ENCODE assay signal across 27 cellular contexts in the genomic region with DNA sequence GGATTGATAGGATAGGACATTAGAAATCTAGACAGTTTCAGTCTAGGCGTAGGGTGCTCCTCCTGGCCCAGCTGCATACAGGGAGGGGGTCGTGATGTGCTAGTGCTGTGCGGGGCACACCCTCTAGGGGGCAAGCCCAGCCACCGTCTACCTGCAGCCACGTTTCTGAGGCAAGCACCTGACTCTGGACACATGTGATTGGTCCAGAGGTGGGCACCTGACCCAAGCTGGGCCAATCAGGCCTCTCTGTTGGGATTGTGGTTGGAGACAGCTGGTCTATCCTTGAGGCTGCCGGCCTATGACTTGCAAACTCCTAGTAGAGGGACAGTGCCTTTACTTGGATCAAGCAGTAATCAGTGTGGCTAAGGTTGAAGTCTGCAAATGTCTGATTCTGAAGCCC.
DNase-seq lines count a peak whose midpoint lies in the region; ATAC-seq and TF ChIP-seq lines count a peak whose summit lies in the region.
"Had no signal": no experiment of that assay in that cellular context is flagged by ENCODE, and none has a peak within 500 bp of the region (broad histone marks: within the 10 kb centered on the region; RNA-seq: fewer than 3 reads in every experiment).

No MANE protein-coding gene starts in this region.

- H3K27me3 ChIP-seq in RWPE2 (ENCODE audit: insufficient read depth, poor library complexity, severe bottlenecking) = peaks cover 24% of the 10 kb centered on the region
- H3K27me3 ChIP-seq: ascending aorta, colonic mucosa, right atrium auricular region had no signal

- H3K4me1 ChIP-seq in RWPE2 (ENCODE audit: insufficient read depth, poor library complexity, severe bottlenecking) = no peaks in the 10 kb centered on the region
- H3K4me1 ChIP-seq: ascending aorta, colonic mucosa, pancreas, right atrium auricular region had no signal

- H3K4me1 Mint-ChIP-seq in stimulated activated naive B cell treated with anti-CD40 and anti-IgM and Interleukin-4, amounts not matched to agents 10 μg/mL and 1 μg/mL and 100 μg/mL, for 72 hours = no peaks in the 10 kb centered on the region
- H3K4me1 Mint-ChIP-seq: activated naive CD8-positive, alpha-beta T cell treated with anti-CD3 and anti-CD28 coated beads, Interleukin-2, amount 10 ng/mL, durations not matched to agents 7 days and 5 days; T-helper 17 cell had no signal

- DNase-seq in ELF-1 (ENCODE audit: low read depth, low spot score) (peak; percentile 74), HT-29 (ENCODE audit: low spot score) (peak; percentile 7), RWPE2 (ENCODE audit: low spot score) (no peak), iPS-NIHi7 (ENCODE audit: extremely low spot score) (peak; percentile 69), SK-N-DZ (ENCODE audit: low spot score) (no peak), EL (no peak)
- no peak for DNase-seq in stimulated activated naive B cell treated with anti-CD40 and anti-IgM and Interleukin-4, amounts not matched to agents 10 μg/mL and 1 μg/mL and 100 μg/mL, for 72 hours
- DNase-seq: activated CD8-positive, alpha-beta T cell treated with anti-CD3 and anti-CD28 coated beads, Interleukin-2, amount 10 ng/mL, durations not matched to agents 7 days and 5 days; activated gamma-delta T cell; activated naive CD8-positive, alpha-beta T cell treated with anti-CD3 and anti-CD28 coated beads, Interleukin-2, amount 10 ng/mL, durations not matched to agents 7 days and 5 days; colonic mucosa; effector CD8-positive, alpha-beta T cell; head of caudate nucleus; mammary epithelial cell; NCI-H1694; NCI-H446 treated with DMSO at 0.1 percent for 48 hours; NK-92 treated with Interleukin-12 subunit alpha and Interleukin-12 subunit beta, amount 100 ng/mL, for 24 hours; pancreas; stimulated activated CD4-positive, alpha-beta T cell treated with anti-CD3 and anti-CD28 coated beads, Interleukin-2, amount 100 ng/mL, for 24 hours; T-helper 17 cell had no signal

- no peaks in the 10 kb centered on the region for H3K9me3 ChIP-seq in RWPE2 (ENCODE audit: severe bottlenecking)
- H3K9me3 ChIP-seq: ascending aorta, colonic mucosa, pancreas, right atrium auricular region had no signal

- no peak overlapping the region for H3K4me3 Mint-ChIP-seq in stimulated activated naive B cell treated with anti-CD40 and anti-IgM and Interleukin-4, amounts not matched to agents 10 μg/mL and 1 μg/mL and 100 μg/mL, for 72 hours
- H3K4me3 Mint-ChIP-seq: activated CD8-positive, alpha-beta T cell treated with anti-CD3 and anti-CD28 coated beads, Interleukin-2, amount 10 ng/mL, durations not matched to agents 7 days and 5 days; activated naive CD8-positive, alpha-beta T cell treated with anti-CD3 and anti-CD28 coated beads, Interleukin-2, amount 10 ng/mL, durations not matched to agents 7 days and 5 days; neural crest cell; T-helper 17 cell; type B pancreatic cell had no signal

- no peaks in the 10 kb centered on the region for H3K36me3 Mint-ChIP-seq in stimulated activated naive B cell treated with anti-CD40 and anti-IgM and Interleukin-4, amounts not matched to agents 10 μg/mL and 1 μg/mL and 100 μg/mL, for 72 hours
- H3K36me3 Mint-ChIP-seq: activated naive CD8-positive, alpha-beta T cell treated with anti-CD3 and anti-CD28 coated beads, Interleukin-2, amount 10 ng/mL, durations not matched to agents 7 days and 5 days; type B pancreatic cell had no signal

- no peak overlapping the region for H3K27ac ChIP-seq in RWPE2 (ENCODE audit: poor library complexity, severe bottlenecking)
- H3K27ac ChIP-seq: ascending aorta, cardiac muscle cell, colonic mucosa, pancreas, right atrium auricular region, SK-N-MC had no signal

- TF ChIP-seq CTCF in RWPE2 (IDR thresholded peaks at IDR 0.05; ENCODE audit: poor library complexity, severe bottlenecking) = no peak

- H3K27me3 Mint-ChIP-seq in stimulated activated naive B cell treated with anti-CD40 and anti-IgM and Interleukin-4, amounts not matched to agents 10 μg/mL and 1 μg/mL and 100 μg/mL, for 72 hours = peaks cover 7 to 16% of the 10 kb centered on the region in 2 donors

- no peak overlapping the region for H3K27ac Mint-ChIP-seq in stimulated activated naive B cell treated with anti-CD40 and anti-IgM and Interleukin-4, amounts not matched to agents 10 μg/mL and 1 μg/mL and 100 μg/mL, for 72 hours
- H3K27ac Mint-ChIP-seq: activated CD8-positive, alpha-beta T cell treated with anti-CD3 and anti-CD28 coated beads, Interleukin-2, amount 10 ng/mL, durations not matched to agents 7 days and 5 days; activated naive CD8-positive, alpha-beta T cell treated with anti-CD3 and anti-CD28 coated beads, Interleukin-2, amount 10 ng/mL, durations not matched to agents 7 days and 5 days; T-helper 17 cell; type B pancreatic cell had no signal

- peak; percentile 45 for ATAC-seq in RWPE2 (ENCODE audit: low read depth)
- ATAC-seq in stimulated activated naive B cell treated with anti-CD40 and anti-IgM and Interleukin-4, amounts not matched to agents 10 μg/mL and 1 μg/mL and 100 μg/mL, for 72 hours (replicated peaks) = no peak
- ATAC-seq in GM18858 (IDR thresholded peaks at IDR 0.05; ENCODE audit: unreplicated experiment) = no peak
- ATAC-seq: activated CD8-positive, alpha-beta T cell treated with anti-CD3 and anti-CD28 coated beads, Interleukin-2, amount 10 ng/mL, durations not matched to agents 7 days and 5 days; pancreas; T-helper 17 cell had no signal

- H3K4me3 ChIP-seq in RWPE2 (ENCODE audit: severe bottlenecking) = no peak overlapping the region
- H3K4me3 ChIP-seq: ascending aorta, cardiac muscle cell, colonic mucosa, pancreas, right atrium auricular region, SK-N-MC had no signal

- H3K36me3 ChIP-seq in RWPE2 (ENCODE audit: low read depth) = no peaks in the 10 kb centered on the region
- H3K36me3 ChIP-seq: ascending aorta, cardiac muscle cell, colonic mucosa, pancreas, right atrium auricular region had no signal

- no peaks in the 10 kb centered on the region for H3K9me3 Mint-ChIP-seq in stimulated activated naive B cell treated with anti-CD40 and anti-IgM and Interleukin-4, amounts not matched to agents 10 μg/mL and 1 μg/mL and 100 μg/mL, for 72 hours
- H3K9me3 Mint-ChIP-seq: activated naive CD8-positive, alpha-beta T cell treated with anti-CD3 and anti-CD28 coated beads, Interleukin-2, amount 10 ng/mL, durations not matched to agents 7 days and 5 days; neural crest cell; type B pancreatic cell had no signal

Comparison
In these comparisons a context has a peak if more than half of its experiments do, and no peak if none do; other contexts are left out.
1. DNase-seq: peak in ELF-1 (single experiment), HT-29 (single experiment) and iPS-NIHi7 (single experiment); none in RWPE2 (single experiment), SK-N-DZ (single experiment), stimulated activated naive B cell treated with anti-CD40 and anti-IgM and Interleukin-4, amounts not matched to agents 10 μg/mL and 1 μg/mL and 100 μg/mL, for 72 hours (single experiment) and EL (single experiment).